ENCODE assay signal across 8 cellular contexts in genomic region chr4:99817310-99817885, GRCh38. TPM values are rescaled to one million over a fixed set of nuclear protein-coding genes. Genes with fewer than 3 reads are reported as not detected.
DNase-seq lines count a peak whose midpoint lies in the region; ATAC-seq lines count a peak whose summit lies in the region.

No MANE protein-coding gene starts in this region.

- WGBS in mesendoderm (ENCODE audit: extremely low coverage, insufficient coverage, low lambda C conversion rate): no CpG with 5 or more reads among the region's 4 CpGs

- no peak overlapping the region for H4K8ac ChIP-seq in mesendoderm (ENCODE audit: low read depth, low read length)

- no peaks in the 10 kb centered on the region for H3K27me3 Mint-ChIP-seq in activated CD4-positive, alpha-beta memory T cell treated with anti-CD3 and anti-CD28 coated beads, Interleukin-2, amount 10 ng/mL, durations not matched to agents 7 days and 5 days

- H3K4me3 ChIP-seq in skin epidermis: peak overlapping the region; percentile 20 to 52 (median 34)
- H3K4me3 ChIP-seq in mesendoderm (ENCODE audit: low read length): no peak overlapping the region

- H3K36me3 Mint-ChIP-seq in activated CD4-positive, alpha-beta memory T cell treated with anti-CD3 and anti-CD28 coated beads, Interleukin-2, amount 10 ng/mL, durations not matched to agents 7 days and 5 days (ENCODE audit: low read depth): peaks cover 27% of the 10 kb centered on the region

- no peak overlapping the region for H3K4me2 ChIP-seq in mesendoderm (ENCODE audit: low read length)

- H2BK120ac ChIP-seq in mesendoderm (ENCODE audit: low read depth, low read length): no peak overlapping the region

- H3K79me1 ChIP-seq in mesendoderm (ENCODE audit: low read length): no peaks in the 10 kb centered on the region

- CTCF ChIA-PET in activated CD4-positive, alpha-beta memory T cell treated with anti-CD3 and anti-CD28 coated beads, Interleukin-2, amount 10 ng/mL, durations not matched to agents 7 days and 5 days (lab: Charles Lee): interaction anchor here (0.8 to 4.9 kb wide), 5 partner anchors 9 to 131 kb away, joined by 3 to 32 read pairs (median 10); no protein-coding TSS in a partner anchor

- no peak overlapping the region for H2AK5ac ChIP-seq in mesendoderm (ENCODE audit: low read length)

- no peak overlapping the region for H3K23ac ChIP-seq in mesendoderm (ENCODE audit: low read length)

- H3K18ac ChIP-seq in mesendoderm (ENCODE audit: low read length): no peak overlapping the region

- H3K27me3 ChIP-seq in mesendoderm (ENCODE audit: insufficient read depth, low read length, poor library complexity): no peaks in the 10 kb centered on the region

- H3K36me3 ChIP-seq in mesendoderm (ENCODE audit: control insufficient read depth, insufficient read depth, low read length): no peaks in the 10 kb centered on the region

- no peak overlapping the region for H3K4ac ChIP-seq in mesendoderm (ENCODE audit: low read depth, low read length)

- no peaks in the 10 kb centered on the region for H3K9me3 Mint-ChIP-seq in activated CD4-positive, alpha-beta memory T cell treated with anti-CD3 and anti-CD28 coated beads, Interleukin-2, amount 10 ng/mL, durations not matched to agents 7 days and 5 days

- H3K27ac Mint-ChIP-seq in activated CD4-positive, alpha-beta memory T cell treated with anti-CD3 and anti-CD28 coated beads, Interleukin-2, amount 10 ng/mL, durations not matched to agents 7 days and 5 days: peak overlapping the region; percentile 91

- no peaks in the 10 kb centered on the region for H3K4me1 ChIP-seq in mesendoderm (ENCODE audit: control insufficient read depth, low read depth, low read length)

- ATAC-seq in HG03064 (IDR thresholded peaks at IDR 0.05; ENCODE audit: low read depth, unreplicated experiment): peak; percentile 21

- H2BK5ac ChIP-seq in mesendoderm (ENCODE audit: low read length): no peak overlapping the region

- peaks cover 73% of the 10 kb centered on the region for H3K4me1 Mint-ChIP-seq in activated CD4-positive, alpha-beta memory T cell treated with anti-CD3 and anti-CD28 coated beads, Interleukin-2, amount 10 ng/mL, durations not matched to agents 7 days and 5 days

- H3K4me3 Mint-ChIP-seq in activated CD4-positive, alpha-beta memory T cell treated with anti-CD3 and anti-CD28 coated beads, Interleukin-2, amount 10 ng/mL, durations not matched to agents 7 days and 5 days: peak overlapping the region; percentile 87

- no peak overlapping the region for H3K56ac ChIP-seq in mesendoderm (ENCODE audit: low read length)

- H3K27ac ChIP-seq in skin epidermis (peak overlapping the region in 19 of 21 experiments; percentile 20 to 93 (median 80)), mesendoderm (ENCODE audit: low read depth, low read length) (no peak overlapping the region)

- no peak overlapping the region for H4K5ac ChIP-seq in mesendoderm (ENCODE audit: low read length)

- POLR2A ChIA-PET in activated CD4-positive, alpha-beta memory T cell treated with anti-CD3 and anti-CD28 coated beads, Interleukin-2, amount 10 ng/mL, durations not matched to agents 7 days and 5 days (lab: Charles Lee): interaction anchor here (0.8 to 8.0 kb wide), 13 partner anchors 9 to 729 kb away, joined by 3 to 105 read pairs (median 8); partner anchors contain the start of genes ADH5, DNAJB14, H2AZ1 and LAMTOR3

- H3K79me2 ChIP-seq in mesendoderm (ENCODE audit: control insufficient read depth, insufficient read depth, low read length): no peaks in the 10 kb centered on the region

- DNase-seq in NOMO-1 treated with DMSO at 0.1 percent for 48 hours (lab: John Stamatoyannopoulos, UW; ENCODE audit: unreplicated experiment) (peak; percentile 60), NOMO-1 treated with dmso at 0.1 percent for 144 hours (lab: John Stamatoyannopoulos, UW; ENCODE audit: unreplicated experiment) (no peak), amniotic stem cell (lab: John Stamatoyannopoulos, UW) (no peak), mesendoderm (no peak), NCI-H748 (lab: John Stamatoyannopoulos, UW; ENCODE audit: unreplicated experiment) (no peak)
- DNase-seq in activated CD4-positive, alpha-beta memory T cell treated with anti-CD3 and anti-CD28 coated beads, Interleukin-2, amount 10 ng/mL, durations not matched to agents 7 days and 5 days: no peak

- H3K9ac ChIP-seq in mesendoderm (ENCODE audit: low read length): no peak overlapping the region

- H2BK15ac ChIP-seq in mesendoderm (replicated peaks; ENCODE audit: low read depth): no peak overlapping the region

RNA-seq across cellular contexts. Expression of gene DAPP1, which starts 0.8 kb away (rescaled TPM):
- 10 to 100 TPM; 35.8 to 39.4 TPM for total RNA-seq in activated CD4-positive, alpha-beta memory T cell treated with anti-CD3 and anti-CD28 coated beads, Interleukin-2, amount 10 ng/mL, durations not matched to agents 7 days and 5 days
- not detected for polyA plus RNA-seq in mesendoderm (2013, experiment 1 of 2)
- not detected for polyA plus RNA-seq in mesendoderm (2013, experiment 2 of 2)
